In genomic region chr2:105681927-105682326, GRCh38 we compare ENCODE assay signal across 32 cellular contexts.
"Had no signal": no experiment of that assay in that cellular context is flagged by ENCODE, and none has a peak within 500 bp of the region (broad histone marks: within the 10 kb centered on the region; RNA-seq: fewer than 3 reads in every experiment).

No MANE protein-coding gene starts in this region.

- ATAC-seq: activated CD8-positive, alpha-beta memory T cell treated with anti-CD3 and anti-CD28 coated beads, Interleukin-2, amount 10 ng/mL, durations not matched to agents 7 days and 5 days; activated CD8-positive, alpha-beta T cell treated with anti-CD3 and anti-CD28 coated beads, Interleukin-2, amount 10 ng/mL, durations not matched to agents 7 days and 5 days; foreskin keratinocyte; gastrocnemius medialis; heart left ventricle; WTC11 had no signal

- H3K4me1 ChIP-seq: esophagus muscularis mucosa, foreskin keratinocyte, gastrocnemius medialis, heart left ventricle had no signal

- H3K4me3 ChIP-seq: coronary artery, dorsolateral prefrontal cortex, esophagus muscularis mucosa, gastrocnemius medialis, heart left ventricle had no signal

- DNase-seq: activated CD4-positive, alpha-beta memory T cell treated with anti-CD3 and anti-CD28 coated beads for 36 hours; activated CD4-positive, alpha-beta T cell treated with anti-CD3 and anti-CD28 coated beads for 1 hour; activated CD4-positive, alpha-beta T cell treated with anti-CD3 and anti-CD28 coated beads for 4 hours; activated CD8-positive, alpha-beta memory T cell treated with anti-CD3 and anti-CD28 coated beads, Interleukin-2, amount 10 ng/mL, durations not matched to agents 7 days and 5 days; activated CD8-positive, alpha-beta memory T cell treated with anti-CD3 and anti-CD28 coated beads, Interleukin-2, amount 50 U/mL, for 4 hours; activated CD8-positive, alpha-beta T cell treated with anti-CD3 and anti-CD28 coated beads, Interleukin-2, amount 10 ng/mL, durations not matched to agents 7 days and 5 days; activated effector memory CD4-positive, alpha-beta T cell treated with anti-CD3 and anti-CD28 coated beads, Interleukin-2, amount 50 U/mL, for 16 hours; activated naive CD4-positive, alpha-beta T cell treated with anti-CD3 and anti-CD28 coated beads for 36 hours; activated naive CD8-positive, alpha-beta T cell treated with anti-CD3 and anti-CD28 coated beads, Interleukin-2, amount 10 ng/mL, durations not matched to agents 7 days and 5 days; activated T-cell treated with anti-CD3 and anti-CD28 coated beads, Interleukin-2, amount 50 U/mL, for 1 hour; activated T-cell treated with anti-CD3 and anti-CD28 coated beads, Interleukin-2, amount 50 U/mL, for 48 hours; amniotic stem cell; brain microvascular endothelial cell; dorsolateral prefrontal cortex; effector memory CD4-positive, alpha-beta T cell; erythroblast; foreskin keratinocyte; gastrocnemius medialis; glutamatergic neuron; heart left ventricle; SW 1271; T-helper 1 cell; T-helper 2 cell had no signal

- H3K27ac Mint-ChIP-seq: activated CD4-positive, alpha-beta memory T cell treated with anti-CD3 and anti-CD28 coated beads for 36 hours; activated CD8-positive, alpha-beta memory T cell treated with anti-CD3 and anti-CD28 coated beads, Interleukin-2, amount 10 ng/mL, durations not matched to agents 7 days and 5 days; activated CD8-positive, alpha-beta T cell treated with anti-CD3 and anti-CD28 coated beads, Interleukin-2, amount 10 ng/mL, durations not matched to agents 7 days and 5 days; activated naive CD4-positive, alpha-beta T cell treated with anti-CD3 and anti-CD28 coated beads for 36 hours; activated naive CD4-positive, alpha-beta T cell treated with anti-CD3 and anti-CD28 coated beads, Interleukin-2, amount 50 U/mL, for 24 hours; activated naive CD8-positive, alpha-beta T cell treated with anti-CD3 and anti-CD28 coated beads, Interleukin-2, amount 10 ng/mL, durations not matched to agents 7 days and 5 days; activated T-helper 1 cell treated with anti-CD3 and anti-CD28 coated beads, Interleukin-12 subunit alpha, Interleukin-12 subunit beta, Interleukin-2, Interleukin-4 antibody, amounts not matched to agents 30 ng/mL and 10 ng/mL and 1 ng/mL, durations not matched to agents 14 hours and 24 hours and 36 hours; activated T-helper 2 cell treated with anti-CD3 and anti-CD28 coated beads, Interferon-gamma antibody, Interleukin-2, Interleukin-4, amounts not matched to agents 10 μg/mL and 5 μg/mL and 100 μg/mL, durations not matched to agents 14 hours and 24 hours and 36 hours; dendritic cell treated with granulocyte-macrophage colony-stimulating factor and Interleukin-4, amounts not matched to agents 40 ng/mL and 50 ng/mL, for 4 days; WTC11 had no signal

- H3K27ac ChIP-seq: brain microvascular endothelial cell, coronary artery, esophagus muscularis mucosa, foreskin keratinocyte, gastrocnemius medialis, heart left ventricle, VCaP had no signal

- H3K9me3 Mint-ChIP-seq: activated CD4-positive, alpha-beta memory T cell treated with anti-CD3 and anti-CD28 coated beads for 36 hours; activated naive CD4-positive, alpha-beta T cell treated with anti-CD3 and anti-CD28 coated beads for 36 hours; activated naive CD4-positive, alpha-beta T cell treated with anti-CD3 and anti-CD28 coated beads, Interleukin-2, amount 50 U/mL, for 24 hours; activated T-helper 1 cell treated with anti-CD3 and anti-CD28 coated beads, Interleukin-12 subunit alpha, Interleukin-12 subunit beta, Interleukin-2, Interleukin-4 antibody, amounts not matched to agents 30 ng/mL and 10 ng/mL and 1 ng/mL, durations not matched to agents 14 hours and 24 hours and 36 hours; activated T-helper 2 cell treated with anti-CD3 and anti-CD28 coated beads, Interferon-gamma antibody, Interleukin-2, Interleukin-4, amounts not matched to agents 10 μg/mL and 5 μg/mL and 100 μg/mL, durations not matched to agents 14 hours and 24 hours and 36 hours; central memory CD8-positive, alpha-beta T cell; dendritic cell treated with granulocyte-macrophage colony-stimulating factor and Interleukin-4, amounts not matched to agents 40 ng/mL and 50 ng/mL, for 4 days; WTC11 had no signal

- H3K36me3 Mint-ChIP-seq: activated CD4-positive, alpha-beta memory T cell treated with anti-CD3 and anti-CD28 coated beads for 36 hours; activated CD8-positive, alpha-beta memory T cell treated with anti-CD3 and anti-CD28 coated beads, Interleukin-2, amount 10 ng/mL, durations not matched to agents 7 days and 5 days; activated naive CD4-positive, alpha-beta T cell treated with anti-CD3 and anti-CD28 coated beads, Interleukin-2, amount 50 U/mL, for 24 hours; activated naive CD8-positive, alpha-beta T cell treated with anti-CD3 and anti-CD28 coated beads, Interleukin-2, amount 10 ng/mL, durations not matched to agents 7 days and 5 days; WTC11 had no signal

- H3K9me3 ChIP-seq: esophagus muscularis mucosa, gastrocnemius medialis, heart left ventricle had no signal

- H3K4me1 Mint-ChIP-seq: central memory CD8-positive, alpha-beta T cell; WTC11 had no signal

- H3K4me3 Mint-ChIP-seq: activated CD4-positive, alpha-beta memory T cell treated with anti-CD3 and anti-CD28 coated beads for 36 hours; activated CD8-positive, alpha-beta memory T cell treated with anti-CD3 and anti-CD28 coated beads, Interleukin-2, amount 10 ng/mL, durations not matched to agents 7 days and 5 days; activated CD8-positive, alpha-beta T cell treated with anti-CD3 and anti-CD28 coated beads, Interleukin-2, amount 10 ng/mL, durations not matched to agents 7 days and 5 days; activated naive CD4-positive, alpha-beta T cell treated with anti-CD3 and anti-CD28 coated beads for 36 hours; activated naive CD4-positive, alpha-beta T cell treated with anti-CD3 and anti-CD28 coated beads, Interleukin-2, amount 50 U/mL, for 24 hours; activated naive CD8-positive, alpha-beta T cell treated with anti-CD3 and anti-CD28 coated beads, Interleukin-2, amount 10 ng/mL, durations not matched to agents 7 days and 5 days; activated T-helper 1 cell treated with anti-CD3 and anti-CD28 coated beads, Interleukin-12 subunit alpha, Interleukin-12 subunit beta, Interleukin-2, Interleukin-4 antibody, amounts not matched to agents 30 ng/mL and 10 ng/mL and 1 ng/mL, durations not matched to agents 14 hours and 24 hours and 36 hours; central memory CD8-positive, alpha-beta T cell; dendritic cell treated with granulocyte-macrophage colony-stimulating factor and Interleukin-4, amounts not matched to agents 40 ng/mL and 50 ng/mL, for 4 days; WTC11 had no signal

- H3K27me3 ChIP-seq: brain microvascular endothelial cell, dorsolateral prefrontal cortex, gastrocnemius medialis, heart left ventricle had no signal

- H3K27me3 Mint-ChIP-seq: activated CD4-positive, alpha-beta memory T cell treated with anti-CD3 and anti-CD28 coated beads for 36 hours; activated CD8-positive, alpha-beta memory T cell treated with anti-CD3 and anti-CD28 coated beads, Interleukin-2, amount 10 ng/mL, durations not matched to agents 7 days and 5 days; activated naive CD4-positive, alpha-beta T cell treated with anti-CD3 and anti-CD28 coated beads, Interleukin-2, amount 50 U/mL, for 24 hours; dendritic cell treated with granulocyte-macrophage colony-stimulating factor and Interleukin-4, amounts not matched to agents 40 ng/mL and 50 ng/mL, for 4 days had no signal
